13 cellular contexts compared by ENCODE assay signal in the genomic region with DNA sequence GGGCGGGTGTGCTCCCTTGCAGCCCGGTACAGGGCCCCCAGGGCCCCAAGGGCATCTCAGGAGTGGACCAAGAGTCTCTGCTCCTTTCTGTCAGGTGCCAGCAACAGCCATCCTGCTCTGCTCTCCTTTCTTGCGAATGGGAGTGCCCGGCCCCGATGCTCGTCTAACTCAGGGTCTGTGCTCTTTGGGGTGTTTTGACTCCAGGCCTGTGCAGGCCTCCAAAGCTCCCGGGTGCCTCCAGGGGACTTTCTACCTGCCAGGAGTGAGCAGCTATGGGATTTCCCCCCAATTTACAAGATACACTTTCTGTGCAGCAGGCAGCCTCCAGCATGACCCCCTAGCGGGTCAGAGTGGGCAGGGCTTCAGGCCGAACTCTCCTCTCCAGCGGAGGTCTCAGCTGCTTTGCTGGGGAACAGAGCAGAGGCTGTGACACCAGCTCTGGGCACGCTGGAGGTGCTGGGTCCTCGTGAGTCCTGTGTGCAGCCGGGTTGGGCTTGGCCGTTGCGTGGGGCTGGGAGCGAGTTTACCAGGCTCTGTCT. TPM values are rescaled to one million over a fixed set of nuclear protein-coding genes. Genes with fewer than 3 reads are reported as not detected.
DNase-seq lines count a peak whose midpoint lies in the region; ATAC-seq, FAIRE-seq and TF ChIP-seq lines count a peak whose summit lies in the region.
"Had no signal": no experiment of that assay in that cellular context is flagged by ENCODE, and none has a peak within 500 bp of the region (broad histone marks: within the 10 kb centered on the region; RNA-seq: fewer than 3 reads in every experiment).

No MANE protein-coding gene starts in this region.

- no TSS peak for BruUV-seq in mammary epithelial cell (replicated peaks; lab: Mats Ljungman, UMichigan)

- H3K4me1 ChIP-seq in iPS-15b (ENCODE audit: control insufficient read depth, insufficient read depth, low read length) (peaks cover 12% of the 10 kb centered on the region), rectal smooth muscle tissue (ENCODE audit: control insufficient read depth, insufficient read depth, low read length) (no peaks in the 10 kb centered on the region), mammary epithelial cell (ENCODE audit: insufficient read depth, low read length) (peaks cover 42% of the 10 kb centered on the region)

- intact Hi-C loops in mammary epithelial cell (cut with micrococcal nuclease): no loop called here

- H3K79me2 ChIP-seq in mammary epithelial cell (ENCODE audit: insufficient read depth, low read length): no peaks in the 10 kb centered on the region

- H3K27me3 ChIP-seq in brain microvascular endothelial cell (replicated peaks) (no peaks in the 10 kb centered on the region), iPS-15b (ENCODE audit: control insufficient read depth, insufficient read depth, low read length) (peaks cover 12% of the 10 kb centered on the region), rectal smooth muscle tissue (ENCODE audit: control insufficient read depth, insufficient read depth, low read length) (peaks cover 26% of the 10 kb centered on the region), mammary epithelial cell (ENCODE audit: insufficient read depth, low read length) (peaks cover 2% of the 10 kb centered on the region)

- peaks cover 5% of the 10 kb centered on the region for H4K20me1 ChIP-seq in mammary epithelial cell (ENCODE audit: insufficient read depth, low read length)

- H3K4me2 ChIP-seq in mammary epithelial cell (ENCODE audit: insufficient read depth, low read depth, low read length): no peak overlapping the region

- CTCF ChIA-PET in mammary epithelial cell (lab: Charles Lee; ENCODE audit: low non-redundant PET): no interaction called here

- no peak overlapping the region for H3K4me3 ChIP-seq in GM12865 (ENCODE audit: low read depth, low read length)
- H3K4me3 ChIP-seq in brain microvascular endothelial cell (ENCODE audit: low read depth, low read length): no peak overlapping the region
- H3K4me3 ChIP-seq in iPS-15b (ENCODE audit: low read depth, low read length): peak overlapping the region; percentile 88
- H3K4me3 ChIP-seq in rectal smooth muscle tissue (ENCODE audit: low read length): peak overlapping the region; percentile 31
- no peak overlapping the region for H3K4me3 ChIP-seq in mammary epithelial cell (replicated peaks in 1 of 3; ENCODE audit: insufficient read depth in 1 of 3, low read depth in 2 of 3, low read length in 3 of 3)

- in situ Hi-C loops in brain microvascular endothelial cell (cut with HindIII; ENCODE audit: low pct_ligation_motif_present, low sequenced_read_pairs): no loop called here
- in situ Hi-C loops in mammary epithelial cell (cut with MboI; ENCODE audit: low sequenced_read_pairs in 2 of 2): loop anchor here (10.0 kb wide), 3 partner anchors 136 to 226 kb away; partner anchors contain the start of gene ENTPD8 (in 1 of the 2)

- TF ChIP-seq CTCF in GM12865 (IDR thresholded peaks at IDR 0.05; ENCODE audit: insufficient read depth, low read depth, low read length, missing control alignments) (no peak), brain microvascular endothelial cell (IDR thresholded peaks at IDR 0.05; ENCODE audit: low read depth, low read length, missing control alignments) (no peak), mammary epithelial cell (conservative IDR thresholded peaks at IDR 0.05 in 1 of 2, IDR thresholded peaks at IDR 0.05 in 1 of 2; ENCODE audit: extremely low read depth in 1 of 2, insufficient read depth in 1 of 2, low read depth in 1 of 2, low read length in 2 of 2) (no peak)

- H3K9ac ChIP-seq in iPS-15b (ENCODE audit: low read depth, low read length) (peak overlapping the region; percentile 41), rectal smooth muscle tissue (ENCODE audit: low read length) (peak overlapping the region; percentile 51), mammary epithelial cell (ENCODE audit: insufficient read depth, low read length) (no peak overlapping the region)

- H3K27ac ChIP-seq in brain microvascular endothelial cell: peak overlapping the region; percentile 55
- H3K27ac ChIP-seq in rectal smooth muscle tissue (ENCODE audit: low read depth, low read length): no peak overlapping the region
- H3K27ac ChIP-seq in mammary epithelial cell (ENCODE audit: insufficient read depth, low read depth, low read length): no peak overlapping the region

- ATAC-seq in GM18861 (IDR thresholded peaks at IDR 0.05; ENCODE audit: unreplicated experiment): no peak
- ATAC-seq: activated CD8-positive, alpha-beta memory T cell treated with anti-CD3 and anti-CD28 coated beads, Interleukin-2, amount 10 ng/mL, durations not matched to agents 7 days and 5 days had no signal

- H3K9me3 ChIP-seq in iPS-15b (ENCODE audit: control insufficient read depth, insufficient read depth, low read length) (no peaks in the 10 kb centered on the region), mammary epithelial cell (replicated peaks; ENCODE audit: insufficient read depth, low read length) (no peaks in the 10 kb centered on the region)

- 26% methylated on average over 5 of the region's 16 CpGs for WGBS in mammary epithelial cell (ENCODE audit: low coverage, missing lambda C conversion rate)

- FAIRE-seq in urothelium cell line (lab: Jason Lieb, UNC): no peak
- FAIRE-seq: islet of Langerhans had no signal

- dilution Hi-C loops in mammary epithelial cell (cut with HindIII; ENCODE audit: low sequenced_read_pairs): no loop called here

- no peaks in the 10 kb centered on the region for H3K36me3 ChIP-seq in brain microvascular endothelial cell (replicated peaks)
- no peaks in the 10 kb centered on the region for H3K36me3 ChIP-seq in iPS-15b (ENCODE audit: control insufficient read depth, insufficient read depth, low read length)
- no peaks in the 10 kb centered on the region for H3K36me3 ChIP-seq in rectal smooth muscle tissue (ENCODE audit: control insufficient read depth, insufficient read depth, low read length)
- H3K36me3 ChIP-seq in mammary epithelial cell (ENCODE audit: insufficient read depth, low read length): no peaks in the 10 kb centered on the region

- peak; percentile 46 for DNase-seq in GM12865 (ENCODE audit: low read depth)
- no peak for DNase-seq in brain microvascular endothelial cell
- DNase-seq in urothelium cell line (ENCODE audit: low spot score): no peak
- no peak for DNase-seq in NCI-H526 treated with DMSO at 0.1 percent for 48 hours (lab: John Stamatoyannopoulos, UW)
- no peak for DNase-seq in mammary epithelial cell
- DNase-seq: activated CD8-positive, alpha-beta memory T cell treated with anti-CD3 and anti-CD28 coated beads, Interleukin-2, amount 10 ng/mL, durations not matched to agents 7 days and 5 days; aorta; IMR-90; T1000 had no signal

- H2AFZ ChIP-seq in mammary epithelial cell (ENCODE audit: low read depth, low read length): no peak overlapping the region

RNA-seq across cellular contexts. Expression of gene NRARP, which starts 3.0 kb away (rescaled TPM):
- 1 to 10 TPM in 1 of 2 donors, under 1 TPM in 1; 0.50 to 1.2 TPM for total RNA-seq in mammary epithelial cell
- 0.37 TPM for polyA plus RNA-seq in mammary epithelial cell
- polyA minus RNA-seq in mammary epithelial cell: not detected
- total RNA-seq: IMR-90 had no signal

RNA-seq across cellular contexts. Expression of gene TOR4A, which starts 21.5 kb away (rescaled TPM):
- 1 to 10 TPM in 1 of 2 donors, under 1 TPM in 1; 0.73 to 1.5 TPM for total RNA-seq in mammary epithelial cell
- polyA plus RNA-seq in mammary epithelial cell: 0.11 TPM
- polyA minus RNA-seq in mammary epithelial cell: not detected

RNA-seq across cellular contexts. Expression of gene NELFB, which starts 43.9 kb away (rescaled TPM):
- 10 to 100 TPM; 39.5 to 54.9 TPM for total RNA-seq in mammary epithelial cell
- 44.4 TPM for polyA plus RNA-seq in mammary epithelial cell
- 37.9 TPM for polyA minus RNA-seq in mammary epithelial cell

RNA-seq across cellular contexts. Expression of gene STPG3, which starts 48.0 kb away (rescaled TPM):
- not detected for total RNA-seq in mammary epithelial cell
- not detected for polyA plus RNA-seq in mammary epithelial cell
- polyA minus RNA-seq in mammary epithelial cell: not detected
- total RNA-seq: activated CD8-positive, alpha-beta memory T cell treated with anti-CD3 and anti-CD28 coated beads, Interleukin-2, amount 10 ng/mL, durations not matched to agents 7 days and 5 days; aorta; IMR-90 had no signal
- polyA plus RNA-seq: aorta, IMR-90 had no signal

RNA-seq across cellular contexts. Expression of gene TUBB4B, which starts 58.0 kb away (rescaled TPM):
- total RNA-seq in mammary epithelial cell: 100 to 1,000 TPM; 177 to 464 TPM
- polyA plus RNA-seq in mammary epithelial cell: 853 TPM
- 613 TPM for polyA minus RNA-seq in mammary epithelial cell

Comparison
In these comparisons a context has a peak if more than half of its experiments do, and no peak if none do; other contexts are left out.
1. H3K4me3 ChIP-seq: peak in iPS-15b (single experiment) and rectal smooth muscle tissue (single experiment); none in GM12865 (single experiment), brain microvascular endothelial cell (single experiment) and mammary epithelial cell (0 of 3).